In the genomic region with DNA sequence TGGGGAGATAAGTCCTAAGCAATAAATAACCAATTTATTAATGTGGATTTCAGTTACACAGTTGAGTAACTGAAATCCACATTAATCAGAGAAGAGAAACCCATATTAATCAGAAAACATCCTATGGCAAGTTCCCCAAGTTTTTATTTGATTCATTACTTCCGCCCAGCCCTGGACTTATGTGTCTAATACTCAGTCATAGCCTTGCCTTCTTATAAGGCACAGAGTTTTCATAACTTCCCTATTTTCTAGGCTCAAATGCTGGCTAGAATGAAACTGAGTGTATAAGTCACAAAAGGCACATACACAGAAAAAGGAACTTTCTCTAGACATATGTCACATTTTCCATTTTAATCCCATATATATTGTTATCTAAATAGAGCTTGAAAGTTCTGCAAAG, we compare ENCODE assay signal across 14 cellular contexts. TPM values are rescaled to one million over a fixed set of nuclear protein-coding genes. Genes with fewer than 3 reads are reported as not detected.
A peak's percentile ranks its signal among the peaks of the same experiment; 100 is the strongest.
DNase-seq lines count a peak whose midpoint lies in the region; ATAC-seq and TF ChIP-seq lines count a peak whose summit lies in the region.
"Had no signal": no experiment of that assay in that cellular context is flagged by ENCODE, and none has a peak within 500 bp of the region (broad histone marks: within the 10 kb centered on the region; RNA-seq: fewer than 3 reads in every experiment).

No MANE protein-coding gene starts in this region.

- H3K79me2 ChIP-seq in osteoblast (ENCODE audit: insufficient read depth, low read length), result peaks cover 2% of the 10 kb centered on the region

- H3K4me3 ChIP-seq in osteoblast (ENCODE audit: insufficient read depth, low read length), result no peak overlapping the region

- DNase-seq in MV-4-11 (lab: John Stamatoyannopoulos, UW) (peak; percentile 97), medulla oblongata (ENCODE audit: extremely low spot score) (peak; percentile 54), osteoblast (ENCODE audit: insufficient read length, low spot score, missing footprints) (no peak), cortex of kidney (lab: John Stamatoyannopoulos, UW) (no peak), foreskin keratinocyte (no peak)
- no peak for DNase-seq in activated effector memory CD4-positive, alpha-beta T cell treated with anti-CD3 and anti-CD28 coated beads, Interleukin-2, amount 50 U/mL, for 16 hours
- DNase-seq: activated CD4-positive, alpha-beta T cell treated with anti-CD3 and anti-CD28 coated beads, Interleukin-2, amount 50 U/mL, for 4 hours; amygdala; DND-41; NCI-H187 treated with DMSO at 0.1 percent for 48 hours; nephron progenitor cell had no signal

- H3K27ac ChIP-seq in osteoblast (ENCODE audit: low read depth, low read length) (no peak overlapping the region), foreskin keratinocyte (no peak overlapping the region)
- H3K27ac ChIP-seq: HL-60 had no signal

- H3K9me3 ChIP-seq in osteoblast (ENCODE audit: low read depth, low read length), result no peaks in the 10 kb centered on the region

- H3K27me3 ChIP-seq in osteoblast (ENCODE audit: insufficient read depth, low read length) (no peaks in the 10 kb centered on the region), foreskin keratinocyte (no peaks in the 10 kb centered on the region)

- no peak for TF ChIP-seq POLR2A in GM18505 (IDR thresholded peaks at IDR 0.05; ENCODE audit: borderline replicate concordance, extremely low read depth, insufficient read depth, insufficient read length)

- H3K4me2 ChIP-seq in osteoblast (ENCODE audit: insufficient read depth, low read length), result no peak overlapping the region

- TF ChIP-seq CTCF in osteoblast (IDR thresholded peaks at IDR 0.05; ENCODE audit: extremely low read depth, low read depth, low read length) (no peak), foreskin keratinocyte (conservative IDR thresholded peaks at IDR 0.05) (no peak)

- H2AFZ ChIP-seq in osteoblast (ENCODE audit: low read length), result no peak overlapping the region

- H4K20me1 ChIP-seq in osteoblast (ENCODE audit: insufficient read depth, low read length), result no peaks in the 10 kb centered on the region

- H3K4me1 ChIP-seq in osteoblast (ENCODE audit: insufficient read depth, low read length), result no peaks in the 10 kb centered on the region
- H3K4me1 ChIP-seq in foreskin keratinocyte, result no peaks in the 10 kb centered on the region

- H3K36me3 ChIP-seq in osteoblast (ENCODE audit: insufficient read depth, low read length), result peaks cover 15% of the 10 kb centered on the region

- peak; percentile 84 for ATAC-seq in GM18505 (IDR thresholded peaks at IDR 0.05; ENCODE audit: unreplicated experiment)
- ATAC-seq in GM21576 (IDR thresholded peaks at IDR 0.05; ENCODE audit: unreplicated experiment), result peak; percentile 67
- ATAC-seq in foreskin keratinocyte, result no peak

RNA-seq across cellular contexts. Expression of a gene that starts 28.8 kb away (rescaled TPM):
- 72.7 and 76.0 TPM in 2 replicates for total RNA-seq in osteoblast
- 99.6 and 110 TPM in 2 replicates for total RNA-seq in foreskin keratinocyte
- polyA plus RNA-seq in foreskin keratinocyte, result 93.9 and 94.1 TPM in 2 replicates

Comparison
In these comparisons a context has a peak if more than half of its experiments do, and no peak if none do; other contexts are left out.
1. DNase-seq: peak in MV-4-11 (single experiment) and medulla oblongata (single experiment); none in osteoblast (single experiment), cortex of kidney (single experiment), foreskin keratinocyte (0 of 2) and activated effector memory CD4-positive, alpha-beta T cell treated with anti-CD3 and anti-CD28 coated beads, Interleukin-2, amount 50 U/mL, for 16 hours (single experiment).